19 cellular contexts compared by ENCODE assay signal in the genomic region with DNA sequence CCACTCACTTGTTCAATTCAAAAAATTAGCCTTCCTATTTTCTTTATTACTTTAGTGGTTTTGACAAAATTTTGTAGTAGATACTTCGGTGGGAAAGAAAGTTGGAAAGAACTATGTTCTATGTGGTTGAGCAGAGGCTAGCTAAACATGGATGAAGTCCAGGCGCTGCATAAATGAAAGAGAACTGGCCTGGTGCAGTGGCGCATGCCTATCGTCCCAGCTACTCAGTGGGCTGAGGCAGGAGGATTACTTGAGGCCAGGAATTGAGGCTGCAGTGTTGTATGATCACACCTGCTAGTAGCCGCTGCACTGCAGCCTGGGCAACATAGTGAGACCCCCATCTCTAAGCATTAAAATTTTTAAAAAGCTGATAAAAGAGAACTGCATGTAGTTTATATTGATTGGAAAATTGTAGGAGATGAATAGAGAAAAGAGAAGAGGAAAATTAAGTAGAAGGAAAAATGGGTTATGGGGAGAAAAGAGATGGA. TPM values are rescaled to one million over a fixed set of nuclear protein-coding genes. Genes with fewer than 3 reads are reported as not detected.
A peak's percentile ranks its signal among the peaks of the same experiment; 100 is the strongest.
DNase-seq lines count a peak whose midpoint lies in the region; ATAC-seq, FAIRE-seq and TF ChIP-seq lines count a peak whose summit lies in the region.
"Had no signal": no experiment of that assay in that cellular context is flagged by ENCODE, and none has a peak within 500 bp of the region (broad histone marks: within the 10 kb centered on the region; RNA-seq: fewer than 3 reads in every experiment).

No MANE protein-coding gene starts in this region.

- H3K36me3 ChIP-seq in CD4-positive, alpha-beta memory T cell (ENCODE audit: insufficient read depth, low read length), result peaks cover 56% of the 10 kb centered on the region
- H3K36me3 ChIP-seq in K562 (ENCODE audit: control insufficient read depth, insufficient read depth, low read length) (peaks cover 78% of the 10 kb centered on the region; the same call in 2 of the 3 replicates), brain microvascular endothelial cell (replicated peaks) (peaks cover 14% of the 10 kb centered on the region)

- H3K4me1 ChIP-seq in CD4-positive, alpha-beta memory T cell (ENCODE audit: insufficient read depth, low read length), result peaks cover 15% of the 10 kb centered on the region
- H3K4me1 ChIP-seq in K562 (replicated peaks in 1 of 2; ENCODE audit: control insufficient read depth in 2 of 2, insufficient read depth in 2 of 2, low read length in 2 of 2), result no peaks in the 10 kb centered on the region
- H3K4me1 ChIP-seq: BLaER1 had no signal

- FAIRE-seq in K562 (lab: Jason Lieb, UNC), result no peak
- FAIRE-seq: A204.1 had no signal

- WGBS in K562 (ENCODE audit: insufficient coverage, low coverage, missing lambda C conversion rate), result 94% methylated on average over 5 of the region's 5 CpGs

- no peak for TF ChIP-seq POLR2A in K562 (conservative IDR thresholded peaks at IDR 0.05)

- no peak overlapping the region for H3K4me3 Mint-ChIP-seq in activated naive CD4-positive, alpha-beta T cell treated with anti-CD3 and anti-CD28 coated beads, Interleukin-2, amount 50 U/mL, for 24 hours
- H3K4me3 Mint-ChIP-seq in CD4-positive, alpha-beta memory T cell, result no peak overlapping the region
- no peak overlapping the region for H3K4me3 Mint-ChIP-seq in naive thymus-derived CD8-positive, alpha-beta T cell
- H3K4me3 Mint-ChIP-seq in activated CD8-positive, alpha-beta T cell treated with anti-CD3 and anti-CD28 coated beads for 36 hours, result no peak overlapping the region

- H3K9ac ChIP-seq in K562 (ENCODE audit: insufficient read depth in 1 of 2, low read depth in 2 of 2, low read length in 2 of 2), result no peak overlapping the region
- H3K9ac ChIP-seq: BLaER1 had no signal

- no peak overlapping the region for H3K27ac ChIP-seq in CD4-positive, alpha-beta memory T cell (ENCODE audit: low read depth, low read length)
- H3K27ac ChIP-seq in K562 (ENCODE audit: extremely low read depth, low read depth, low read length), result no peak overlapping the region
- H3K27ac ChIP-seq in brain microvascular endothelial cell, result no peak overlapping the region
- H3K27ac ChIP-seq: BLaER1 had no signal

- H3K4me1 Mint-ChIP-seq in activated naive CD4-positive, alpha-beta T cell treated with anti-CD3 and anti-CD28 coated beads, Interleukin-2, amount 50 U/mL, for 24 hours, result peaks cover 42% of the 10 kb centered on the region
- peaks cover 11 to 30% (median 15%) of the 10 kb centered on the region in 4 donors for H3K4me1 Mint-ChIP-seq in CD4-positive, alpha-beta memory T cell
- H3K4me1 Mint-ChIP-seq in naive thymus-derived CD8-positive, alpha-beta T cell, result peaks cover 7 to 22% (median 14%) of the 10 kb centered on the region in 4 donors
- peaks cover 11% of the 10 kb centered on the region for H3K4me1 Mint-ChIP-seq in activated CD8-positive, alpha-beta T cell treated with anti-CD3 and anti-CD28 coated beads for 36 hours (ENCODE audit: low read depth)

- H3K4me3 ChIP-seq in CD4-positive, alpha-beta memory T cell (ENCODE audit: low read length in 2 of 2), result no peak overlapping the region
- H3K4me3 ChIP-seq in K562 (no peak overlapping the region), brain microvascular endothelial cell (ENCODE audit: low read depth, low read length) (no peak overlapping the region)
- H3K4me3 ChIP-seq: BLaER1 had no signal

- H3K79me2 ChIP-seq in K562 (ENCODE audit: control insufficient read depth, insufficient read depth, low read length), result no peaks in the 10 kb centered on the region

- no peaks in the 10 kb centered on the region for H3K27me3 ChIP-seq in CD4-positive, alpha-beta memory T cell (ENCODE audit: insufficient read depth, low read length)
- H3K27me3 ChIP-seq in K562 (ENCODE audit: control insufficient read depth in 2 of 2, insufficient read depth in 2 of 2, low read length in 2 of 2) (no peaks in the 10 kb centered on the region), brain microvascular endothelial cell (replicated peaks) (no peaks in the 10 kb centered on the region)
- H3K27me3 ChIP-seq: BLaER1 had no signal

- no peaks in the 10 kb centered on the region for H3K9me3 Mint-ChIP-seq in activated naive CD4-positive, alpha-beta T cell treated with anti-CD3 and anti-CD28 coated beads, Interleukin-2, amount 50 U/mL, for 24 hours
- no peaks in the 10 kb centered on the region for H3K9me3 Mint-ChIP-seq in CD4-positive, alpha-beta memory T cell
- no peaks in the 10 kb centered on the region for H3K9me3 Mint-ChIP-seq in naive thymus-derived CD8-positive, alpha-beta T cell
- H3K9me3 Mint-ChIP-seq in activated CD8-positive, alpha-beta T cell treated with anti-CD3 and anti-CD28 coated beads for 36 hours, result no peaks in the 10 kb centered on the region

- H4K20me1 ChIP-seq in K562 (replicated peaks; ENCODE audit: control insufficient read depth, insufficient read depth, low read length), result no peaks in the 10 kb centered on the region

- no peaks in the 10 kb centered on the region for H3K9me1 ChIP-seq in K562 (ENCODE audit: control insufficient read depth, insufficient read depth, low read length)

- H3K9me3 ChIP-seq in CD4-positive, alpha-beta memory T cell (ENCODE audit: control insufficient read depth in 1 of 2, low read length in 2 of 2), result no peaks in the 10 kb centered on the region
- no peaks in the 10 kb centered on the region for H3K9me3 ChIP-seq in K562 (replicated peaks; ENCODE audit: control insufficient read depth, insufficient read depth, low read depth, low read length)
- H3K9me3 ChIP-seq: BLaER1 had no signal

- peak overlapping the region; percentile 63 for H3K27ac Mint-ChIP-seq in activated naive CD4-positive, alpha-beta T cell treated with anti-CD3 and anti-CD28 coated beads, Interleukin-2, amount 50 U/mL, for 24 hours
- H3K27ac Mint-ChIP-seq in CD4-positive, alpha-beta memory T cell, result peak overlapping the region in 5 of 7 donors; percentile 4 to 68 (median 43)
- peak overlapping the region in 9 of 10 donors; percentile 0 to 80 (median 25) for H3K27ac Mint-ChIP-seq in naive thymus-derived CD8-positive, alpha-beta T cell
- H3K27ac Mint-ChIP-seq in activated CD8-positive, alpha-beta T cell treated with anti-CD3 and anti-CD28 coated beads for 36 hours, result no peak overlapping the region

- no peak overlapping the region for H2AFZ ChIP-seq in K562 (ENCODE audit: low read depth, low read length)

- intact Hi-C loops in CD4-positive, alpha-beta memory T cell (cut with micrococcal nuclease), result no loop called here
- intact Hi-C loops in K562 (cut with micrococcal nuclease), result no loop called here
- intact Hi-C loops in activated CD8-positive, alpha-beta T cell treated with anti-CD3 and anti-CD28 coated beads for 36 hours (cut with micrococcal nuclease), result no loop called here

- CTCF ChIA-PET in CD4-positive, alpha-beta memory T cell (lab: Charles Lee; ENCODE audit: partially characterized antibody), result interaction anchor here (0.6 to 10.0 kb wide), 7 partner anchors 16 to 259 kb away, joined by 3 to 90 read pairs (median 4); a partner anchor contains a TSS
- CTCF ChIA-PET in K562 (lab: Yijun Ruan, JAX; ENCODE audit: low intra/inter-chr PET ratio), result no interaction called here
- CTCF ChIA-PET in activated CD8-positive, alpha-beta T cell treated with anti-CD3 and anti-CD28 coated beads for 36 hours (lab: Charles Lee), result interaction anchor here (0.9 to 4.8 kb wide), 5 partner anchors 10 to 99 kb away, joined by 3 to 35 read pairs (median 3); no protein-coding TSS in a partner anchor

- TF ChIP-seq RAD21 in K562 (CRISPR knock-in tag; conservative IDR thresholded peaks at IDR 0.05 in 1 of 2, IDR thresholded peaks at IDR 0.05 in 1 of 2), result no peak

- no peak for TF ChIP-seq EP300 in K562 (IDR thresholded peaks at IDR 0.05; ENCODE audit: low read length)

- H3K27me3 Mint-ChIP-seq in activated naive CD4-positive, alpha-beta T cell treated with anti-CD3 and anti-CD28 coated beads, Interleukin-2, amount 50 U/mL, for 24 hours, result no peaks in the 10 kb centered on the region
- H3K27me3 Mint-ChIP-seq in CD4-positive, alpha-beta memory T cell, result no peaks in the 10 kb centered on the region
- no peaks in the 10 kb centered on the region for H3K27me3 Mint-ChIP-seq in naive thymus-derived CD8-positive, alpha-beta T cell
- H3K27me3 Mint-ChIP-seq in activated CD8-positive, alpha-beta T cell treated with anti-CD3 and anti-CD28 coated beads for 36 hours, result no peaks in the 10 kb centered on the region

- BruUV-seq in K562 (replicated peaks; lab: Mats Ljungman, UMichigan), result no TSS peak

- no peak overlapping the region for H3K4me2 ChIP-seq in K562 (ENCODE audit: insufficient read depth, low read length)
- H3K4me2 ChIP-seq: BLaER1 had no signal

- no peak for ATAC-seq in K562
- no peak for ATAC-seq in naive thymus-derived CD8-positive, alpha-beta T cell
- no peak for ATAC-seq in activated CD8-positive, alpha-beta T cell treated with anti-CD3 and anti-CD28 coated beads for 36 hours

- peaks cover 21% of the 10 kb centered on the region for H3K36me3 Mint-ChIP-seq in activated naive CD4-positive, alpha-beta T cell treated with anti-CD3 and anti-CD28 coated beads, Interleukin-2, amount 50 U/mL, for 24 hours
- H3K36me3 Mint-ChIP-seq in CD4-positive, alpha-beta memory T cell, result peaks cover 47 to 73% of the 10 kb centered on the region in 2 donors
- peaks cover 6 to 81% (median 17%) of the 10 kb centered on the region in 3 donors for H3K36me3 Mint-ChIP-seq in naive thymus-derived CD8-positive, alpha-beta T cell
- peaks cover 18% of the 10 kb centered on the region for H3K36me3 Mint-ChIP-seq in activated CD8-positive, alpha-beta T cell treated with anti-CD3 and anti-CD28 coated beads for 36 hours (ENCODE audit: low read depth)

- in situ Hi-C loops in K562 (cut with MboI) (no loop called here), brain microvascular endothelial cell (cut with HindIII; ENCODE audit: low pct_ligation_motif_present, low sequenced_read_pairs) (no loop called here)

- DNase-seq in activated naive CD4-positive, alpha-beta T cell treated with anti-CD3 and anti-CD28 coated beads, Interleukin-2, amount 50 U/mL, for 16 hours, result no peak
- DNase-seq in CD4-positive, alpha-beta memory T cell, result no peak
- no peak for DNase-seq in K562 (ENCODE audit: extremely low read depth in 1 of 4, low spot score in 3 of 4)
- DNase-seq in naive thymus-derived CD8-positive, alpha-beta T cell, result no peak
- no peak for DNase-seq in activated CD8-positive, alpha-beta T cell treated with anti-CD3 and anti-CD28 coated beads for 36 hours
- no peak for DNase-seq in foreskin melanocyte
- no peak for DNase-seq in brain microvascular endothelial cell
- DNase-seq: DMS79 treated with DMSO at 0.1 percent for 48 hours, KBM-7, NCI-H1417, NCI-H187, NCI-H2227 treated with DMSO at 0.1 percent for 48 hours, NCI-H510A treated with DMSO at 0.1 percent for 48 hours, NCI-H82, OCI-M1, SHP77 treated with DMSO at 0.1 percent for 48 hours had no signal

- POLR2A ChIA-PET in CD4-positive, alpha-beta memory T cell (lab: Charles Lee; ENCODE audit: partially characterized antibody), result interaction anchor here (1.1 kb wide), 1 partner anchor 16 kb away, joined by 5 read pairs; no protein-coding TSS in a partner anchor
- POLR2A ChIA-PET in K562 (lab: Yijun Ruan, JAX), result interaction anchor here (0.6 to 1.6 kb wide), 6 partner anchors 9 to 47 kb away, joined by 3 to 4 read pairs (median 4); a partner anchor contains a TSS
- POLR2A ChIA-PET in naive thymus-derived CD8-positive, alpha-beta T cell (lab: Charles Lee), result interaction anchor here (0.7 to 1.5 kb wide), 2 partner anchors 15 to 101 kb away, joined by 3 read pairs; no protein-coding TSS in a partner anchor
- POLR2A ChIA-PET in activated CD8-positive, alpha-beta T cell treated with anti-CD3 and anti-CD28 coated beads for 36 hours (lab: Charles Lee), result interaction anchor here (1.0 to 1.1 kb wide), 2 partner anchors 21 to 35 kb away, joined by 3 to 6 read pairs; a partner anchor contains a TSS

- TF ChIP-seq CTCF in K562 (IDR thresholded peaks at IDR 0.05 in 2 of 3, conservative IDR thresholded peaks at IDR 0.05 in 1 of 3; ENCODE audit: insufficient read depth in 2 of 3, low read depth in 1 of 3, low read length in 3 of 3) (no peak), brain microvascular endothelial cell (IDR thresholded peaks at IDR 0.05; ENCODE audit: low read depth, low read length, missing control alignments) (no peak)
- no peak for TF ChIP-seq CTCF in activated CD8-positive, alpha-beta T cell treated with anti-CD3 and anti-CD28 coated beads for 36 hours (IDR thresholded peaks at IDR 0.05)

RNA-seq across cellular contexts. Expression of a gene that starts 21.0 kb away (rescaled TPM):
- total RNA-seq in CD4-positive, alpha-beta memory T cell, result 10 to 100 TPM; 60.1 to 62.5 TPM
- 10 to 100 TPM; 52.5 to 64.4 TPM for polyA plus RNA-seq in CD4-positive, alpha-beta memory T cell
- 7.7 and 20.5 TPM in 2 replicates for total RNA-seq in K562 (2011; cell fraction: chromatin; rRNA removed; ENCODE audit: low replicate concordance)
- total RNA-seq in K562 (2011; cell fraction: nucleolus; rRNA removed), result 8.7 and 11.3 TPM in 2 replicates
- 13.3 and 24.0 TPM in 2 replicates for total RNA-seq in K562 (2011; cell fraction: nucleoplasm; rRNA removed)
- total RNA-seq in K562 (2014; rRNA removed) (8.6 TPM in 2 replicates), K562 (2014; rRNA removed; fragmentation: Illumina TruSeq; extraction: Trizol) (11.5 and 13.7 TPM in 2 replicates), K562 (2015; rRNA removed; fragmentation: Illumina TruSeq; extraction: Trizol) (10.2 and 12.7 TPM in 2 replicates), K562 (2021) (23.7 and 24.2 TPM in 2 replicates)
- polyA plus RNA-seq in K562 (2011; rRNA removed) (10.4 and 10.8 TPM in 2 replicates), K562 (2014; fragmentation: Illumina TruSeq; extraction: Trizol) (17.2 and 20.9 TPM in 2 replicates), K562 (2014; fragmentation: Nextera tagmentation; extraction: Ambion mirVana) (10 to 100 TPM; 27.4 to 31.8 TPM), K562 (2014; rRNA removed) (11.0 and 14.8 TPM in 2 replicates)
- 5.4 and 10.1 TPM in 2 replicates for polyA plus RNA-seq in K562 (2011; cell fraction: cytosol; rRNA removed)
- 2.8 and 3.5 TPM in 2 replicates for polyA plus RNA-seq in K562 (2011; cell fraction: nucleus; rRNA removed)
- polyA plus RNA-seq in K562 (2012), result 20.0 and 32.3 TPM in 2 replicates
- 21.6 and 28.4 TPM in 2 replicates for polyA minus RNA-seq in K562 (2011; rRNA and poly(A)+ RNA removed)
- 10.5 and 11.9 TPM in 2 replicates for polyA minus RNA-seq in K562 (2011; cell fraction: cytosol; rRNA and poly(A)+ RNA removed)
- polyA minus RNA-seq in K562 (2011; cell fraction: nucleus; rRNA and poly(A)+ RNA removed), result 6.2 and 12.8 TPM in 2 replicates
- 10 to 100 TPM; 50.1 to 53.7 TPM for total RNA-seq in naive thymus-derived CD8-positive, alpha-beta T cell
- 10 to 100 TPM; 48.7 to 69.0 (median 51.8) TPM for polyA plus RNA-seq in naive thymus-derived CD8-positive, alpha-beta T cell
- 10 to 100 TPM; 25.6 to 30.3 TPM for total RNA-seq in activated CD8-positive, alpha-beta T cell treated with anti-CD3 and anti-CD28 coated beads for 36 hours

RNA-seq across cellular contexts. Expression of a gene that starts 57.4 kb away (rescaled TPM):
- 10 to 100 TPM; 20.7 to 22.9 TPM for total RNA-seq in CD4-positive, alpha-beta memory T cell
- polyA plus RNA-seq in CD4-positive, alpha-beta memory T cell, result 10 to 100 TPM in 1 of 2 donors, 1 to 10 TPM in 1; 8.7 to 24.3 TPM
- 16.2 and 26.5 TPM in 2 replicates for total RNA-seq in K562 (2011; cell fraction: chromatin; rRNA removed; ENCODE audit: low replicate concordance)
- total RNA-seq in K562 (2011; cell fraction: nucleolus; rRNA removed), result 28.2 and 28.3 TPM in 2 replicates
- 31.7 and 44.8 TPM in 2 replicates for total RNA-seq in K562 (2011; cell fraction: nucleoplasm; rRNA removed)
- total RNA-seq in K562 (2014; rRNA removed) (19.4 and 24.2 TPM in 2 replicates), K562 (2014; rRNA removed; fragmentation: Illumina TruSeq; extraction: Trizol) (28.5 and 31.3 TPM in 2 replicates), K562 (2015; rRNA removed; fragmentation: Illumina TruSeq; extraction: Trizol) (31.3 and 36.8 TPM in 2 replicates), K562 (2021) (28.5 and 29.5 TPM in 2 replicates)
- polyA plus RNA-seq in K562 (2011; rRNA removed) (58.0 and 81.8 TPM in 2 replicates), K562 (2014; fragmentation: Illumina TruSeq; extraction: Trizol) (35.4 and 44.8 TPM in 2 replicates), K562 (2014; fragmentation: Nextera tagmentation; extraction: Ambion mirVana) (1 to 10 TPM; 6.7 to 8.4 TPM), K562 (2014; rRNA removed) (27.8 and 32.9 TPM in 2 replicates)
- 45.1 and 64.7 TPM in 2 replicates for polyA plus RNA-seq in K562 (2011; cell fraction: cytosol; rRNA removed)
- 34.8 and 50.8 TPM in 2 replicates for polyA plus RNA-seq in K562 (2011; cell fraction: nucleus; rRNA removed)
- polyA plus RNA-seq in K562 (2012), result 24.4 and 31.8 TPM in 2 replicates
- 43.8 and 53.1 TPM in 2 replicates for polyA minus RNA-seq in K562 (2011; rRNA and poly(A)+ RNA removed)
- 26.9 and 27.4 TPM in 2 replicates for polyA minus RNA-seq in K562 (2011; cell fraction: cytosol; rRNA and poly(A)+ RNA removed)
- 13.1 and 19.8 TPM in 2 replicates for polyA minus RNA-seq in K562 (2011; cell fraction: nucleus; rRNA and poly(A)+ RNA removed)
- 10 to 100 TPM; 24.4 to 27.8 TPM for total RNA-seq in naive thymus-derived CD8-positive, alpha-beta T cell
- polyA plus RNA-seq in naive thymus-derived CD8-positive, alpha-beta T cell, result 10 to 100 TPM; 11.3 to 30.9 (median 23.0) TPM
- 1 to 10 TPM; 7.8 to 9.8 TPM for total RNA-seq in activated CD8-positive, alpha-beta T cell treated with anti-CD3 and anti-CD28 coated beads for 36 hours
